Comparison of ENCODE assay signal across 11 cellular contexts in genomic region chr2:188870289-188870688, GRCh38.
DNase-seq lines count a peak whose midpoint lies in the region; ATAC-seq and TF ChIP-seq lines count a peak whose summit lies in the region.
"Had no signal": no experiment of that assay in that cellular context is flagged by ENCODE, and none has a peak within 500 bp of the region (broad histone marks: within the 10 kb centered on the region; RNA-seq: fewer than 3 reads in every experiment).

No MANE protein-coding gene starts in this region.

- H4K8ac ChIP-seq in IMR-90 (ENCODE audit: low read depth in 2 of 2, low read length in 2 of 2): peak overlapping the region in 1 of 2 experiments; percentile 44; a peak in 1 of 4 replicates

- CTCF ChIA-PET in IMR-90 (lab: Yijun Ruan, JAX): interaction anchor here (0.6 kb wide), 1 partner anchor 80 kb away, joined by 3 read pairs; no protein-coding TSS in a partner anchor

- in situ Hi-C loops in IMR-90 (cut with MboI; ENCODE audit: low sequenced_read_pairs): no loop called here

- ATAC-seq in IMR-90 (ENCODE audit: low read depth): peak; percentile 81

- no peaks in the 10 kb centered on the region for H3K9me1 ChIP-seq in IMR-90 (ENCODE audit: insufficient read depth, low read length)

- no CpG with 5 or more reads among the region's 1 CpG for WGBS in IMR-90 (ENCODE audit: extremely low coverage in 2 of 2, insufficient read length in 1 of 2), 2 experiments

- H3K9me3 ChIP-seq in IMR-90 (ENCODE audit: control insufficient read depth, insufficient read depth, low read length) (peaks cover 2% of the 10 kb centered on the region; the same call in 1 of the 2 replicates), osteoblast (ENCODE audit: low read depth, low read length) (no peaks in the 10 kb centered on the region)

- peak overlapping the region; percentile 75 for H3K14ac ChIP-seq in IMR-90 (replicated peaks; ENCODE audit: low read depth, low read length)

- H3K79me2 ChIP-seq in osteoblast (ENCODE audit: insufficient read depth, low read length): no peaks in the 10 kb centered on the region

- H4K20me1 ChIP-seq in IMR-90 (ENCODE audit: insufficient read depth, low read length): no peaks in the 10 kb centered on the region
- no peaks in the 10 kb centered on the region for H4K20me1 ChIP-seq in osteoblast (ENCODE audit: insufficient read depth, low read length)

- POLR2A ChIA-PET in IMR-90 (lab: Charles Lee; ENCODE audit: unreplicated experiment): no interaction called here

- H3K79me1 ChIP-seq in IMR-90 (ENCODE audit: low read depth in 1 of 2, low read length in 2 of 2): no peaks in the 10 kb centered on the region

- no peak overlapping the region; the same call in 1 of the 2 replicates for H4K5ac ChIP-seq in IMR-90 (ENCODE audit: low read depth, low read length)

- TF ChIP-seq POLR2A in IMR-90 (IDR thresholded peaks at IDR 0.05; ENCODE audit: low read depth, low read length): no peak

- H3K4me1 ChIP-seq in IMR-90 (ENCODE audit: control insufficient read depth, insufficient read depth, low read length) (peaks cover 5% of the 10 kb centered on the region), osteoblast (ENCODE audit: insufficient read depth, low read length) (peaks cover 14% of the 10 kb centered on the region)
- H3K4me1 ChIP-seq: Peyer's patch had no signal

- H3K36me3 ChIP-seq in IMR-90 (ENCODE audit: control insufficient read depth, insufficient read depth, low read length): no peaks in the 10 kb centered on the region
- no peaks in the 10 kb centered on the region for H3K36me3 ChIP-seq in osteoblast (ENCODE audit: insufficient read depth, low read length)
- H3K36me3 ChIP-seq: Peyer's patch had no signal

- DNase-seq in GF-D8 (lab: John Stamatoyannopoulos, UW) (peak; percentile 21), IMR-90 (peak; percentile 97), cardiac fibroblast (ENCODE audit: low read depth in 2 of 2) (peak; percentile 89 to 98), osteoblast (ENCODE audit: insufficient read length, low spot score, missing footprints) (no peak), globus pallidus (ENCODE audit: low spot score) (no peak), posterior vena cava (ENCODE audit: low spot score) (no peak), NCI-H2171 treated with DMSO at 0.1 percent for 48 hours (lab: John Stamatoyannopoulos, UW) (no peak)
- DNase-seq: NCI-H2171, Peyer's patch, retina had no signal

- TF ChIP-seq RAD21 in IMR-90 (IDR thresholded peaks at IDR 0.05; ENCODE audit: low read length): no peak

- H3K27me3 ChIP-seq in IMR-90 (ENCODE audit: control insufficient read depth, insufficient read depth, low read length): no peaks in the 10 kb centered on the region
- no peaks in the 10 kb centered on the region for H3K27me3 ChIP-seq in osteoblast (ENCODE audit: insufficient read depth, low read length)
- H3K27me3 ChIP-seq: Peyer's patch had no signal

- H2AK5ac ChIP-seq in IMR-90 (ENCODE audit: low read depth, low read length): no peak overlapping the region

- H3K4me2 ChIP-seq in IMR-90 (ENCODE audit: low read depth, low read length) (no peak overlapping the region), osteoblast (ENCODE audit: insufficient read depth, low read length) (no peak overlapping the region)

- H2BK15ac ChIP-seq in IMR-90 (ENCODE audit: low read depth, low read length): no peak overlapping the region

- peak overlapping the region; percentile 33; the same call in 1 of the 2 replicates for H3K23ac ChIP-seq in IMR-90 (ENCODE audit: low read depth, low read length)

- H3K27ac ChIP-seq in IMR-90 (ENCODE audit: insufficient read depth, low read length) (no peak overlapping the region; the same call in 1 of the 2 replicates), osteoblast (ENCODE audit: low read depth, low read length) (peak overlapping the region; percentile 75)
- H3K27ac ChIP-seq: Peyer's patch, VCaP had no signal

- H2BK5ac ChIP-seq in IMR-90 (ENCODE audit: low read depth, low read length, poor library complexity, severe bottlenecking): peak overlapping the region; percentile 93

- H2AK9ac ChIP-seq in IMR-90 (replicated peaks; ENCODE audit: low read depth, low read length, poor library complexity): no peak overlapping the region

- H2BK120ac ChIP-seq in IMR-90 (ENCODE audit: low read depth, low read length): peak overlapping the region; percentile 40; the same call in 1 of the 2 replicates

- BruUV-seq in IMR-90 (replicated peaks; lab: Mats Ljungman, UMichigan): no TSS peak

- peak overlapping the region; percentile 29; the same call in 1 of the 2 replicates for H3K4ac ChIP-seq in IMR-90 (ENCODE audit: low read depth, low read length)

- H2BK20ac ChIP-seq in IMR-90 (ENCODE audit: low read depth, low read length): peak overlapping the region; percentile 78; the same call in 1 of the 2 replicates

- H2AFZ ChIP-seq in IMR-90 (replicated peaks; ENCODE audit: low read length, poor library complexity) (no peak overlapping the region), osteoblast (ENCODE audit: low read length) (peak overlapping the region; percentile 50)

- dilution Hi-C loops in IMR-90 (cut with HindIII; ENCODE audit: low sequenced_read_pairs, unreplicated experiment): no loop called here

- H3K56ac ChIP-seq in IMR-90 (ENCODE audit: extremely low read depth, insufficient read depth, low read length): no peak overlapping the region

- no peak for TF ChIP-seq CTCF in IMR-90 (conservative IDR thresholded peaks at IDR 0.05; ENCODE audit: low read depth, low read length)
- no peak for TF ChIP-seq CTCF in cardiac fibroblast (IDR thresholded peaks at IDR 0.05; ENCODE audit: low read depth, low read length)
- TF ChIP-seq CTCF in osteoblast (IDR thresholded peaks at IDR 0.05; ENCODE audit: extremely low read depth, low read depth, low read length): no peak

- H3K9ac ChIP-seq in IMR-90 (ENCODE audit: low read depth, low read length): no peak overlapping the region

- peak overlapping the region; percentile 84; the same call in 1 of the 2 replicates for H3K18ac ChIP-seq in IMR-90 (ENCODE audit: low read depth, low read length)

- no peak overlapping the region; the same call in 1 of the 2 replicates for H4K91ac ChIP-seq in IMR-90 (ENCODE audit: insufficient read depth, low read depth, low read length)

- H3K4me3 ChIP-seq in IMR-90 (ENCODE audit: insufficient read depth, low read depth, low read length) (no peak overlapping the region), cardiac fibroblast (replicated peaks in 1 of 2; ENCODE audit: low read depth in 2 of 2, low read length in 2 of 2) (no peak overlapping the region), osteoblast (ENCODE audit: insufficient read depth, low read length) (no peak overlapping the region)
- H3K4me3 ChIP-seq: Peyer's patch had no signal

- intact Hi-C loops in IMR-90 (cut with micrococcal nuclease): no loop called here
- intact Hi-C loops in posterior vena cava (cut with DNase I): no loop called here

TF ChIP-seq in IMR-90, 13 proteins besides CTCF, POLR2A, EP300 and RAD21:
- TF ChIP-seq USF2 (IDR thresholded peaks at IDR 0.05; ENCODE audit: low read depth, low read length) (peak; percentile 22; the same call in 1 of the 2 replicates), ELK1 (IDR thresholded peaks at IDR 0.05; ENCODE audit: borderline replicate concordance, low read depth, low read length) (no peak), FOS (IDR thresholded peaks at IDR 0.05; ENCODE audit: low read depth, low read length) (peak; percentile 47; the same call in 1 of the 2 replicates), CEBPB (IDR thresholded peaks at IDR 0.05; ENCODE audit: low read depth, low read length) (peak; percentile 93), NFE2L2 (IDR thresholded peaks at IDR 0.05; ENCODE audit: low read depth, low read length) (no peak)

Comparison
In these comparisons a context has a peak if more than half of its experiments do, and no peak if none do; other contexts are left out.
1. DNase-seq: peak in GF-D8 (single experiment), IMR-90 (single experiment) and cardiac fibroblast (2 of 2); none in osteoblast (single experiment), globus pallidus (single experiment), posterior vena cava (single experiment) and NCI-H2171 treated with DMSO at 0.1 percent for 48 hours (single experiment).